ENCODE assay signal across 24 cellular contexts in the genomic region with DNA sequence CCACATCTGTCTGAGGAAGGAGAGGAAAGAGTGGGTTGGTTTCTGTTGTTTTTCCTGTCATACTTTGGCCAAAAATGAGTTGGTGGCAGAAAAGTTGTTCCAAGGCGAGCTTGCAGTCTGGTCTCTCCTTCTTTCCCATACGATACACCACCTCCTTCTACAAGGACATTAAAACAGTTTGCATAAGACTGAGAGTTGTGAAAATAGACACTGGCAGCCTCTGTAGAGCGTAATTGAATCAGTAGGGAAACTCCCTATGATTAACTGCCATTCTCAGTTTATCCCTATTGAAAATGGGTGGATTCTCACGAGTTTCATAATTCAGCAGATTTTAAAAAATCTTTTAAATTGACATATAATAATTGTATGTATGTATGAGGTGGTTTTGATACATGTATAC. TPM values are rescaled to one million over a fixed set of nuclear protein-coding genes. Genes with fewer than 3 reads are reported as not detected.
DNase-seq lines count a peak whose midpoint lies in the region; ATAC-seq and TF ChIP-seq lines count a peak whose summit lies in the region.
"Had no signal": no experiment of that assay in that cellular context is flagged by ENCODE, and none has a peak within 500 bp of the region (broad histone marks: within the 10 kb centered on the region; RNA-seq: fewer than 3 reads in every experiment).

No MANE protein-coding gene starts in this region.

- no peak overlapping the region for H3K4me3 ChIP-seq in adrenal gland
- H3K4me3 ChIP-seq: cardiac muscle cell, hepatocyte, SK-N-MC, vagina had no signal

- H3K27ac Mint-ChIP-seq in chondrocyte (ENCODE audit: unreplicated experiment), result peak overlapping the region; percentile 38
- peak overlapping the region; percentile 58 to 87 for H3K27ac Mint-ChIP-seq in stimulated activated naive CD8-positive, alpha-beta T cell treated with anti-CD3 and anti-CD28 coated beads, Interleukin-15, amount 100 ng/mL, for 72 hours
- H3K27ac Mint-ChIP-seq: activated B cell treated with CpG ODN at 0.5 μM for 24 hours; activated naive CD8-positive, alpha-beta T cell treated with anti-CD3 and anti-CD28 coated beads, Interleukin-2, amount 10 ng/mL, durations not matched to agents 7 days and 5 days had no signal

- H3K36me3 Mint-ChIP-seq in chondrocyte (ENCODE audit: low read depth), result no peaks in the 10 kb centered on the region
- H3K36me3 Mint-ChIP-seq: activated naive CD8-positive, alpha-beta T cell treated with anti-CD3 and anti-CD28 coated beads, Interleukin-2, amount 10 ng/mL, durations not matched to agents 7 days and 5 days had no signal

- H3K27me3 ChIP-seq in adrenal gland, result no peaks in the 10 kb centered on the region
- H3K27me3 ChIP-seq: BE2C, vagina had no signal

- H3K4me3 Mint-ChIP-seq in chondrocyte (ENCODE audit: unreplicated experiment), result no peak overlapping the region
- H3K4me3 Mint-ChIP-seq in stimulated activated naive CD8-positive, alpha-beta T cell treated with anti-CD3 and anti-CD28 coated beads, Interleukin-15, amount 100 ng/mL, for 72 hours, result peak overlapping the region; percentile 65 to 71
- H3K4me3 Mint-ChIP-seq: activated B cell treated with CpG ODN at 0.5 μM for 24 hours; activated naive CD8-positive, alpha-beta T cell treated with anti-CD3 and anti-CD28 coated beads, Interleukin-2, amount 10 ng/mL, durations not matched to agents 7 days and 5 days had no signal

- intact Hi-C loops in adrenal gland (cut with DNase I), result loop anchor here in 1 of 2 donors (2.0 kb wide), 1 partner anchor 585 kb away; no protein-coding TSS in a partner anchor

- TF ChIP-seq CTCF in chondrocyte (IDR thresholded peaks at IDR 0.05) (no peak), adrenal gland (IDR thresholded peaks at IDR 0.05) (no peak)

- peak; percentile 22 to 44 for ATAC-seq in activated CD4-positive, CD25-positive, alpha-beta regulatory T cell treated with anti-CD3 and anti-CD28 coated beads, Interleukin-2, amount 50 U/mL, for 24 hours
- ATAC-seq in stimulated activated naive CD8-positive, alpha-beta T cell treated with anti-CD3 and anti-CD28 coated beads, Interleukin-15, amount 100 ng/mL, for 72 hours, result peak; percentile 58
- no peak for ATAC-seq in HG02981 (IDR thresholded peaks at IDR 0.05; ENCODE audit: unreplicated experiment)

- no peak for TF ChIP-seq POLR2A in adrenal gland (IDR thresholded peaks at IDR 0.05)

- H3K9me3 ChIP-seq in adrenal gland (replicated peaks in 1 of 3), result no peaks in the 10 kb centered on the region
- H3K9me3 ChIP-seq: BE2C, Caco-2, vagina had no signal

- WGBS in adrenal gland, 4 donors, result 28 to 45% (median 40%) methylated on average over 4 of the region's 4 CpGs

- no peaks in the 10 kb centered on the region for H3K36me3 ChIP-seq in adrenal gland (replicated peaks in 1 of 2)
- H3K36me3 ChIP-seq: BE2C, cardiac muscle cell, vagina had no signal

- H3K4me1 ChIP-seq in adrenal gland (replicated peaks in 1 of 2), result peaks cover 3 to 11% of the 10 kb centered on the region in 2 donors

- H3K4me1 Mint-ChIP-seq in chondrocyte (ENCODE audit: low read depth), result peaks cover 9% of the 10 kb centered on the region
- peaks cover 47% of the 10 kb centered on the region for H3K4me1 Mint-ChIP-seq in stimulated activated naive CD8-positive, alpha-beta T cell treated with anti-CD3 and anti-CD28 coated beads, Interleukin-15, amount 100 ng/mL, for 72 hours

- H3K27ac ChIP-seq in adrenal gland, result no peak overlapping the region
- H3K27ac ChIP-seq: cardiac muscle cell, hepatocyte, SK-N-MC, vagina had no signal

- H3K27me3 Mint-ChIP-seq in chondrocyte (ENCODE audit: low read depth), result peaks cover 5% of the 10 kb centered on the region
- H3K27me3 Mint-ChIP-seq in stimulated activated naive CD8-positive, alpha-beta T cell treated with anti-CD3 and anti-CD28 coated beads, Interleukin-15, amount 100 ng/mL, for 72 hours, result no peaks in the 10 kb centered on the region

- DNase-seq in activated CD4-positive, CD25-positive, alpha-beta regulatory T cell (lab: John Stamatoyannopoulos, UW), result no peak
- DNase-seq in stimulated activated CD4-positive, alpha-beta T cell treated with anti-CD3 and anti-CD28 coated beads, Interleukin-15, amount 100 ng/mL, for 24 hours, result peak; percentile 35
- no peak for DNase-seq in stimulated activated CD4-positive, alpha-beta T cell treated with anti-CD3 and anti-CD28 coated beads, Interleukin-1b, Interleukin-23, amount 100 ng/mL, for 48 hours
- DNase-seq in chondrocyte (ENCODE audit: low spot score) (no peak), adrenal gland (no peak)
- DNase-seq in stimulated activated naive CD8-positive, alpha-beta T cell treated with anti-CD3 and anti-CD28 coated beads, Interleukin-15, amount 100 ng/mL, for 72 hours, result no peak
- DNase-seq: 8988T; activated B cell treated with CpG ODN at 0.5 μM for 24 hours; activated naive CD8-positive, alpha-beta T cell treated with anti-CD3 and anti-CD28 coated beads, Interleukin-2, amount 10 ng/mL, durations not matched to agents 7 days and 5 days; BE2C; Caco-2; dermis blood vessel endothelial cell; NCI-H1092 treated with DMSO at 0.1 percent for 48 hours; NCI-H2107; NCI-H524; retina; RPMI8226; T1000 had no signal

- no peaks in the 10 kb centered on the region for H3K9me3 Mint-ChIP-seq in chondrocyte (ENCODE audit: low read depth)
- no peaks in the 10 kb centered on the region for H3K9me3 Mint-ChIP-seq in stimulated activated naive CD8-positive, alpha-beta T cell treated with anti-CD3 and anti-CD28 coated beads, Interleukin-15, amount 100 ng/mL, for 72 hours
- H3K9me3 Mint-ChIP-seq: activated B cell treated with CpG ODN at 0.5 μM for 24 hours; activated naive CD8-positive, alpha-beta T cell treated with anti-CD3 and anti-CD28 coated beads, Interleukin-2, amount 10 ng/mL, durations not matched to agents 7 days and 5 days had no signal

RNA-seq across cellular contexts. Expression of a gene that starts 3.7 kb away (rescaled TPM):
- total RNA-seq in chondrocyte (20.4 to 30.2 TPM (median 22.5 TPM) in 3 replicates), adrenal gland (10 to 100 TPM; 12.5 to 30.8 (median 21.8) TPM)
- polyA plus RNA-seq in adrenal gland, result 10 to 100 TPM; 16.2 to 46.1 (median 31.6) TPM

RNA-seq across cellular contexts. Expression of a gene that starts 10.0 kb away (rescaled TPM):
- total RNA-seq in chondrocyte, result 22.8 to 25.3 TPM (median 25.1 TPM) in 3 replicates
- 10 to 100 TPM in 4 of 8 donors, 1 to 10 TPM in 4; 5.6 to 18.7 (median 9.0) TPM for total RNA-seq in adrenal gland
- polyA plus RNA-seq in adrenal gland, result 1 to 10 TPM in 2 of 3 donors, under 1 TPM in 1; 0.99 to 8.3 (median 6.4) TPM

RNA-seq across cellular contexts. Expression of a gene that starts 42.5 kb away (rescaled TPM):
- total RNA-seq in chondrocyte, result 14.5 to 25.1 TPM (median 25.0 TPM) in 3 replicates
- total RNA-seq in adrenal gland, result 1 to 10 TPM; 3.1 to 9.5 (median 6.7) TPM
- polyA plus RNA-seq in adrenal gland, result 10 to 100 TPM in 2 of 3 donors, 1 to 10 TPM in 1; 1.3 to 20.4 (median 15.6) TPM
